18 cellular contexts compared by ENCODE assay signal in genomic region chr14:79745046-79745445, GRCh38.
A peak's percentile ranks its signal among the peaks of the same experiment; 100 is the strongest.
DNase-seq lines count a peak whose midpoint lies in the region; TF ChIP-seq lines count a peak whose summit lies in the region.
"Had no signal": no experiment of that assay in that cellular context is flagged by ENCODE, and none has a peak within 500 bp of the region (broad histone marks: within the 10 kb centered on the region; RNA-seq: fewer than 3 reads in every experiment).

No MANE protein-coding gene starts in this region.

- no peak overlapping the region for H3K9ac ChIP-seq in BLaER1
- no peak overlapping the region for H3K9ac ChIP-seq in colonic mucosa (ENCODE audit: low read depth in 2 of 2, low read length in 2 of 2)
- no peak overlapping the region for H3K9ac ChIP-seq in endodermal cell (ENCODE audit: extremely low read depth, low read length, poor library complexity, severe bottlenecking)

- no peak overlapping the region for H3K4me3 Mint-ChIP-seq in endodermal cell
- H3K4me3 Mint-ChIP-seq: B cell; CD4-positive, alpha-beta memory T cell; HFFc6 had no signal

- H3K27me3 Mint-ChIP-seq in endodermal cell (ENCODE audit: insufficient read depth) = no peaks in the 10 kb centered on the region
- H3K27me3 Mint-ChIP-seq: B cell; CD4-positive, alpha-beta memory T cell had no signal

- H3K9me3 ChIP-seq in BLaER1 (no peaks in the 10 kb centered on the region), colonic mucosa (no peaks in the 10 kb centered on the region), endodermal cell (ENCODE audit: control insufficient read depth, low read length) (no peaks in the 10 kb centered on the region)
- H3K9me3 ChIP-seq: HAP-1 had no signal

- DNase-seq in G401 (ENCODE audit: low spot score) (peak; percentile 71), cerebellum (ENCODE audit: low spot score) (peak; percentile 58), colonic mucosa (no peak), endodermal cell (no peak), NCI-H526 (lab: John Stamatoyannopoulos, UW) (no peak)
- DNase-seq: Calu3; CD4-positive, alpha-beta memory T cell; COR-L47; DMS53; DMS79 treated with DMSO at 0.1 percent for 48 hours; GDM1; GOT3; HFFc6 had no signal

- WGBS in endodermal cell (ENCODE audit: insufficient coverage in 1 of 2, insufficient read length in 1 of 2), 2 experiments = 97% methylated on average over 2 of the region's 2 CpGs; no CpG with 5 or more reads in 1 of the 2 experiments

- H3K36me3 ChIP-seq in BLaER1 (no peaks in the 10 kb centered on the region), colonic mucosa (no peaks in the 10 kb centered on the region), endodermal cell (ENCODE audit: control insufficient read depth, insufficient read depth, low read length) (no peaks in the 10 kb centered on the region)
- H3K36me3 ChIP-seq: HAP-1 had no signal

- H3K4me1 ChIP-seq in BLaER1 = peaks cover 18% of the 10 kb centered on the region
- H3K4me1 ChIP-seq in colonic mucosa = no peaks in the 10 kb centered on the region
- peaks cover 4% of the 10 kb centered on the region for H3K4me1 ChIP-seq in endodermal cell (ENCODE audit: control insufficient read depth, insufficient read depth, low read length)
- H3K4me1 ChIP-seq: HAP-1 had no signal

- H3K36me3 Mint-ChIP-seq in endodermal cell (ENCODE audit: low read depth) = no peaks in the 10 kb centered on the region
- H3K36me3 Mint-ChIP-seq: CD4-positive, alpha-beta memory T cell had no signal

- H3K27me3 ChIP-seq in BLaER1 (no peaks in the 10 kb centered on the region), colonic mucosa (no peaks in the 10 kb centered on the region), endodermal cell (ENCODE audit: control insufficient read depth, insufficient read depth, low read length, poor library complexity, severe bottlenecking) (no peaks in the 10 kb centered on the region)

- peak overlapping the region; percentile 52 for H3K4me2 ChIP-seq in BLaER1

- intact Hi-C loops in colonic mucosa (cut with DNase I) = no loop called here

- peaks cover under 1% of the 10 kb centered on the region for H3K9me3 Mint-ChIP-seq in endodermal cell

- no peak for TF ChIP-seq CTCF in colonic mucosa (IDR thresholded peaks at IDR 0.05)
- TF ChIP-seq CTCF in endodermal cell (conservative IDR thresholded peaks at IDR 0.05) = no peak

- no peaks in the 10 kb centered on the region for H4K20me1 ChIP-seq in BLaER1

- no peak overlapping the region for H3K4me3 ChIP-seq in BLaER1
- H3K4me3 ChIP-seq in colonic mucosa = no peak overlapping the region
- H3K4me3 ChIP-seq in endodermal cell (ENCODE audit: low read length) = no peak overlapping the region
- H3K4me3 ChIP-seq: GM12878, HAP-1 had no signal

- H3K4me1 Mint-ChIP-seq in endodermal cell = peaks cover 33% of the 10 kb centered on the region
- H3K4me1 Mint-ChIP-seq: B cell; CD4-positive, alpha-beta memory T cell had no signal

- no peak overlapping the region for H3K27ac ChIP-seq in BLaER1
- H3K27ac ChIP-seq in colonic mucosa = no peak overlapping the region
- no peak overlapping the region for H3K27ac ChIP-seq in endodermal cell (ENCODE audit: low read depth, low read length)
- H3K27ac ChIP-seq: 22Rv1 had no signal

- H3K27ac Mint-ChIP-seq in endodermal cell = no peak overlapping the region
- H3K27ac Mint-ChIP-seq: B cell; CD4-positive, alpha-beta memory T cell; HFFc6 had no signal

- in situ Hi-C loops in G401 (cut with HindIII; ENCODE audit: low sequenced_read_pairs) = no loop called here

Comparison
In these comparisons a context has a peak if more than half of its experiments do, and no peak if none do; other contexts are left out.
1. DNase-seq: peak in G401 (single experiment) and cerebellum (single experiment); none in colonic mucosa (single experiment), endodermal cell (single experiment) and NCI-H526 (0 of 2).